8 cellular contexts compared by ENCODE assay signal in the genomic region with DNA sequence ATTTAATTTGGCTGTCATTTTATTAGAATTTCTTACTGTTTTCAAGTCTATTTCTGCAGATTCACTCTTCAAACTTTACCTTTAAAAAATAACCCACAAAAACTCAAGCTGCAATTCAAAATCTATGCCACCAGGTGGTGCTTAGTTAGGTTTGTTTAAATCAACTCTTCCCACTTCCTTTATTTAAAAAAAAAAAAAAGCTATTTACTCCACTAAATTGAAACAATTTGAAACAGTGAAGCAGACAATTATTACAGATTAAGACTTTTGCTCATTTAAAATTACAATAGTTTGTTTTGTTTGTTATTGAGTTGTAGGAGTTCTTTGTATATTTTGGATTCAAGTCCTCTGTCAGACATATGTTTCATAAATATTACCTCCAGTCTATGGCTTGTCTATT.
DNase-seq lines count a peak whose midpoint lies in the region; ATAC-seq and TF ChIP-seq lines count a peak whose summit lies in the region.

No MANE protein-coding gene starts in this region.

- no peak for ATAC-seq in HG03521 (IDR thresholded peaks at IDR 0.05; ENCODE audit: unreplicated experiment)

- no peak overlapping the region for H3K4me3 ChIP-seq in fibroblast of the aortic adventitia (ENCODE audit: low read depth, low read length)

- in situ Hi-C loops in GM13976 (cut with MboI; ENCODE audit: low sequenced_read_pairs, unreplicated experiment) = no loop called here

- DNase-seq in AML-193 (lab: John Stamatoyannopoulos, UW) (peak; percentile 33 to 56), GM13976 (ENCODE audit: low spot score) (peak; percentile 15), RPMI7951 (ENCODE audit: low read depth) (peak; percentile 32), fibroblast of the aortic adventitia (ENCODE audit: low read depth) (peak; percentile 56), NCI-H187 (lab: John Stamatoyannopoulos, UW) (no peak), Ammon's horn (ENCODE audit: low spot score) (no peak), cerebellar nuclear complex (lab: John Stamatoyannopoulos, UW) (no peak)

- TF ChIP-seq CTCF in GM13976 (IDR thresholded peaks at IDR 0.05; ENCODE audit: borderline replicate concordance, control extremely low read depth, extremely low read depth, insufficient read depth, missing control alignments) (peak; percentile 11), fibroblast of the aortic adventitia (IDR thresholded peaks at IDR 0.05; ENCODE audit: insufficient read depth, low read length) (peak; percentile 57)

Comparison
In these comparisons a context has a peak if more than half of its experiments do, and no peak if none do; other contexts are left out.
1. DNase-seq: peak in AML-193 (2 of 2), GM13976 (single experiment), RPMI7951 (single experiment) and fibroblast of the aortic adventitia (single experiment); none in NCI-H187 (0 of 2), Ammon's horn (single experiment) and cerebellar nuclear complex (0 of 2).